19 cellular contexts compared by ENCODE assay signal in genomic region chr18:67815280-67815679, GRCh38.
DNase-seq lines count a peak whose midpoint lies in the region; ATAC-seq, FAIRE-seq and TF ChIP-seq lines count a peak whose summit lies in the region.
"Had no signal": no experiment of that assay in that cellular context is flagged by ENCODE, and none has a peak within 500 bp of the region (broad histone marks: within the 10 kb centered on the region; RNA-seq: fewer than 3 reads in every experiment).

No MANE protein-coding gene starts in this region.

- TF ChIP-seq CTCF in kidney (IDR thresholded peaks at IDR 0.05; ENCODE audit: borderline replicate concordance, extremely low read depth, insufficient read depth): no peak

- H3K4me3 ChIP-seq in kidney (ENCODE audit: low read length in 2 of 2): no peak overlapping the region
- H3K4me3 ChIP-seq: BLaER1, GM12878, GM23338 had no signal

- H3K27ac Mint-ChIP-seq in activated CD4-positive, alpha-beta T cell treated with anti-CD3 and anti-CD28 coated beads, Interleukin-2, amount 10 ng/mL, durations not matched to agents 24 days and 14 days: no peak overlapping the region
- H3K27ac Mint-ChIP-seq: B cell; CD4-positive, CD25-positive, alpha-beta regulatory T cell; CD8-positive, alpha-beta T cell; GM23338; H9 had no signal

- no peak overlapping the region for H3K4me3 Mint-ChIP-seq in activated CD4-positive, alpha-beta T cell treated with anti-CD3 and anti-CD28 coated beads, Interleukin-2, amount 10 ng/mL, durations not matched to agents 24 days and 14 days
- H3K4me3 Mint-ChIP-seq: B cell; CD4-positive, CD25-positive, alpha-beta regulatory T cell; CD8-positive, alpha-beta T cell; GM23338; H9 had no signal

- DNase-seq in RCC 7860 (ENCODE audit: low spot score) (no peak), kidney (no peak)
- no peak for DNase-seq in activated CD4-positive, alpha-beta T cell treated with anti-CD3 and anti-CD28 coated beads, Interleukin-2, amount 10 ng/mL, durations not matched to agents 24 days and 14 days
- no peak for DNase-seq in stimulated activated CD4-positive, alpha-beta T cell treated with anti-CD3 and anti-CD28 coated beads, Interleukin-2, amount 100 ng/mL, for 24 hours
- DNase-seq: Caco-2; CD4-positive, CD25-positive, alpha-beta regulatory T cell; CD8-positive, alpha-beta T cell; DMS153; DND-41; GDM1; H9 had no signal

- no peaks in the 10 kb centered on the region for H3K9me3 ChIP-seq in kidney (ENCODE audit: control insufficient read depth in 1 of 2, low read length in 2 of 2)
- H3K9me3 ChIP-seq: BLaER1, Caco-2 had no signal

- no peaks in the 10 kb centered on the region for H3K4me1 Mint-ChIP-seq in activated CD4-positive, alpha-beta T cell treated with anti-CD3 and anti-CD28 coated beads, Interleukin-2, amount 10 ng/mL, durations not matched to agents 24 days and 14 days
- H3K4me1 Mint-ChIP-seq: B cell; CD4-positive, CD25-positive, alpha-beta regulatory T cell had no signal

- H3K36me3 Mint-ChIP-seq in activated CD4-positive, alpha-beta T cell treated with anti-CD3 and anti-CD28 coated beads, Interleukin-2, amount 10 ng/mL, durations not matched to agents 24 days and 14 days (ENCODE audit: low read depth): no peaks in the 10 kb centered on the region
- H3K36me3 Mint-ChIP-seq: CD4-positive, CD25-positive, alpha-beta regulatory T cell; CD8-positive, alpha-beta T cell had no signal

- peak; percentile 42 for FAIRE-seq in RCC 7860 (lab: Jason Lieb, UNC)
- FAIRE-seq in colon (lab: Jason Lieb, UNC): peak; percentile 77
- FAIRE-seq in kidney (lab: Jason Lieb, UNC): peak; percentile 96
- FAIRE-seq: GM12878 had no signal

- no peak overlapping the region for H3K9ac ChIP-seq in kidney (ENCODE audit: low read length in 2 of 2)
- H3K9ac ChIP-seq: BLaER1 had no signal

- intact Hi-C loops in kidney (cut with DNase I): no loop called here
- intact Hi-C loops in activated CD4-positive, alpha-beta T cell treated with anti-CD3 and anti-CD28 coated beads, Interleukin-2, amount 10 ng/mL, durations not matched to agents 24 days and 14 days (cut with micrococcal nuclease): no loop called here

- ATAC-seq in HG03039 (IDR thresholded peaks at IDR 0.05; ENCODE audit: unreplicated experiment): no peak
- ATAC-seq: CD8-positive, alpha-beta T cell; GM12878; GM23338; HCT116 had no signal

- no peak overlapping the region for H3K27ac ChIP-seq in kidney (ENCODE audit: low read depth in 2 of 2, low read length in 2 of 2)
- H3K27ac ChIP-seq: BLaER1, C4-2B had no signal

- no peaks in the 10 kb centered on the region for H3K36me3 ChIP-seq in kidney (ENCODE audit: control insufficient read depth in 1 of 2, insufficient read depth in 2 of 2, low read length in 2 of 2)
- H3K36me3 ChIP-seq: BLaER1 had no signal

- no peaks in the 10 kb centered on the region for H3K27me3 Mint-ChIP-seq in activated CD4-positive, alpha-beta T cell treated with anti-CD3 and anti-CD28 coated beads, Interleukin-2, amount 10 ng/mL, durations not matched to agents 24 days and 14 days
- H3K27me3 Mint-ChIP-seq: B cell; CD4-positive, CD25-positive, alpha-beta regulatory T cell had no signal

- H3K9me3 Mint-ChIP-seq in activated CD4-positive, alpha-beta T cell treated with anti-CD3 and anti-CD28 coated beads, Interleukin-2, amount 10 ng/mL, durations not matched to agents 24 days and 14 days: no peaks in the 10 kb centered on the region
- H3K9me3 Mint-ChIP-seq: CD8-positive, alpha-beta T cell; GM23338; H9 had no signal

- H3K4me1 ChIP-seq in kidney (ENCODE audit: control insufficient read depth in 1 of 2, insufficient read depth in 1 of 2, low read depth in 1 of 2, low read length in 2 of 2): no peaks in the 10 kb centered on the region
- H3K4me1 ChIP-seq: Caco-2 had no signal
